Comparison of ENCODE assay signal across 17 cellular contexts in the genomic region with DNA sequence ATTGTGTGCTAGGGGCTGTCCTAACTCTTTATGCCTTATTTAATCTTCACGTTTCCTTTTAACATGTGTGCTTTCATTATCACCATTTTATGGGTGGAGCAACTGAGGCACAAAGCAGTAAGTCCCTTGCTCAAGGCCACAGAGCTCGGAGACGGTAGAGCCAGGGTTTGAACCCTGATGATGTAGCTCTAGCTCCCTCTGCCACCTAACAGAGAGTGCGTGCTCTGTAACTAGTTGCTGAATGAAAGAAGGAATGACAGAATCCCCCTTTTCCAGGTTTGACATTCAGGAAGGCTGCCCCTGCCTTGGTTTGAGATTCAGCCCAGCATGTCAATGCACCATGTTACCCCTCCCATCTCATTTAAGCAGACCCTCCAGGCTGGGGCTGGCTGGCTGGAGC.
A peak's percentile ranks its signal among the peaks of the same experiment; 100 is the strongest.
DNase-seq lines count a peak whose midpoint lies in the region; ATAC-seq and TF ChIP-seq lines count a peak whose summit lies in the region.
"Had no signal": no experiment of that assay in that cellular context is flagged by ENCODE, and none has a peak within 500 bp of the region (broad histone marks: within the 10 kb centered on the region; RNA-seq: fewer than 3 reads in every experiment).

No MANE protein-coding gene starts in this region.

- H3K4me3 ChIP-seq in HEK293 (ENCODE audit: low read depth, low read length) (no peak overlapping the region), hepatocyte (no peak overlapping the region), right cardiac atrium (ENCODE audit: low read length) (no peak overlapping the region)
- H3K4me3 ChIP-seq: BLaER1, SJSA1 had no signal

- CTCF ChIA-PET in HEK293 (lab: Yijun Ruan, JAX) = no interaction called here

- intact Hi-C loops in right cardiac atrium (cut with DNase I) = no loop called here

- no peaks in the 10 kb centered on the region for H3K9me2 ChIP-seq in hepatocyte (replicated peaks; ENCODE audit: insufficient read depth)

- H3K79me2 ChIP-seq in hepatocyte = no peaks in the 10 kb centered on the region

- POLR2A ChIA-PET in HEK293 (lab: Yijun Ruan, JAX) = no interaction called here

- H4K20me1 ChIP-seq in hepatocyte (ENCODE audit: insufficient read depth, poor library complexity, severe bottlenecking) = no peaks in the 10 kb centered on the region
- H4K20me1 ChIP-seq: BLaER1 had no signal

- H3K27me3 ChIP-seq in hepatocyte (no peaks in the 10 kb centered on the region), right cardiac atrium (ENCODE audit: control insufficient read depth, insufficient read depth) (no peaks in the 10 kb centered on the region)
- H3K27me3 ChIP-seq: BLaER1, SJSA1 had no signal

- H3K27ac ChIP-seq in HEK293 (ENCODE audit: extremely low read depth, low read depth, low read length) (peak overlapping the region; percentile 43; the same call in 1 of the 2 replicates), hepatocyte (peak overlapping the region; percentile 8), right cardiac atrium (ENCODE audit: low read length) (no peak overlapping the region)
- H3K27ac ChIP-seq: BLaER1, SJSA1 had no signal

- peak; percentile 29 for DNase-seq in ELF-1 (ENCODE audit: low read depth, low spot score)
- peak; percentile 2 for DNase-seq in astrocyte of the hippocampus (ENCODE audit: low read depth, low spot score)
- DNase-seq in hepatocyte (ENCODE audit: low spot score) = no peak
- no peak for DNase-seq in NCI-H345 treated with DMSO at 0.1 percent for 48 hours (lab: John Stamatoyannopoulos, UW; ENCODE audit: unreplicated experiment)
- DNase-seq in right cardiac atrium = no peak
- DNase-seq: CD4-positive, alpha-beta memory T cell; DMS153; H9; KBM-7; NCI-H187; NCI-H226; NCI-H524 treated with DMSO at 0.1 percent for 48 hours had no signal

- ATAC-seq in GM21786 (IDR thresholded peaks at IDR 0.05; ENCODE audit: unreplicated experiment) (no peak), GM21528 (IDR thresholded peaks at IDR 0.05; ENCODE audit: low FRiP score, unreplicated experiment) (no peak), right cardiac atrium (no peak)

- WGBS in hepatocyte (ENCODE audit: low lambda C conversion rate, missing lambda C conversion rate) = 67% methylated on average over 4 of the region's 4 CpGs
- 74% methylated on average over 4 of the region's 4 CpGs for WGBS in right cardiac atrium

- TF ChIP-seq CTCF in HEK293 (tag by site-specific recombination; IDR thresholded peaks at IDR 0.05) (no peak), hepatocyte (IDR thresholded peaks at IDR 0.05; ENCODE audit: poor library complexity) (no peak)

- peaks cover 7% of the 10 kb centered on the region for H3K4me1 ChIP-seq in HEK293 (ENCODE audit: control insufficient read depth, insufficient read depth, low read length)
- peaks cover 16% of the 10 kb centered on the region for H3K4me1 ChIP-seq in hepatocyte (ENCODE audit: insufficient read depth)
- H3K4me1 ChIP-seq in right cardiac atrium (ENCODE audit: control insufficient read depth, insufficient read depth, low read length) = peaks cover 6% of the 10 kb centered on the region
- H3K4me1 ChIP-seq: SJSA1 had no signal

- no peaks in the 10 kb centered on the region for H3K36me3 ChIP-seq in HEK293 (ENCODE audit: control insufficient read depth in 2 of 2, insufficient read depth in 1 of 2, low read length in 2 of 2)
- no peaks in the 10 kb centered on the region for H3K36me3 ChIP-seq in hepatocyte (replicated peaks; ENCODE audit: insufficient read depth, low read depth)
- H3K36me3 ChIP-seq: BLaER1, SJSA1 had no signal

- no peak overlapping the region for H2AFZ ChIP-seq in hepatocyte

- H3K4me2 ChIP-seq in hepatocyte = no peak overlapping the region
- H3K4me2 ChIP-seq: BLaER1 had no signal

- H3K9me3 ChIP-seq in HEK293 (ENCODE audit: control insufficient read depth, insufficient read depth, low read depth, low read length) (no peaks in the 10 kb centered on the region), hepatocyte (ENCODE audit: low read depth) (no peaks in the 10 kb centered on the region), right cardiac atrium (ENCODE audit: control insufficient read depth, low read length) (no peaks in the 10 kb centered on the region)
- H3K9me3 ChIP-seq: BLaER1, SJSA1 had no signal

TF ChIP-seq in HEK293, 187 proteins besides CTCF, POLR2A, EP300 and RAD21:
- TF ChIP-seq ZFP37 (tag by site-specific recombination; IDR thresholded peaks at IDR 0.05) (no peak), YY1 (tag by site-specific recombination; IDR thresholded peaks at IDR 0.05) (no peak), ZNF302 (tag by site-specific recombination; IDR thresholded peaks at IDR 0.05; ENCODE audit: low read depth) (no peak), ZNF24 (tag by site-specific recombination; IDR thresholded peaks at IDR 0.05) (no peak), SP3 (tag by site-specific recombination; IDR thresholded peaks at IDR 0.05) (no peak), TCF7L2 (IDR thresholded peaks at IDR 0.05; ENCODE audit: borderline replicate concordance, low read depth, low read length) (no peak), EGR2 (tag by site-specific recombination; IDR thresholded peaks at IDR 0.05; ENCODE audit: low read depth) (no peak), ZNF133 (tag by site-specific recombination; IDR thresholded peaks at IDR 0.05) (no peak), ZNF654 (tag by site-specific recombination; IDR thresholded peaks at IDR 0.05; ENCODE audit: low read depth) (no peak)

Comparison
In these comparisons a context has a peak if more than half of its experiments do, and no peak if none do; other contexts are left out.
1. DNase-seq: peak in ELF-1 (single experiment) and astrocyte of the hippocampus (single experiment); none in hepatocyte (single experiment), NCI-H345 treated with DMSO at 0.1 percent for 48 hours (single experiment) and right cardiac atrium (0 of 3).